Comparison of ENCODE assay signal across 19 cellular contexts in genomic region chr1:2107586-2108212, GRCh38. TPM values are rescaled to one million over a fixed set of nuclear protein-coding genes. Genes with fewer than 3 reads are reported as not detected.
DNase-seq lines count a peak whose midpoint lies in the region; ATAC-seq and TF ChIP-seq lines count a peak whose summit lies in the region.
"Had no signal": no experiment of that assay in that cellular context is flagged by ENCODE, and none has a peak within 500 bp of the region (broad histone marks: within the 10 kb centered on the region; RNA-seq: fewer than 3 reads in every experiment).

No MANE protein-coding gene starts in this region.

- H4K8ac ChIP-seq in trophoblast cell (ENCODE audit: low read depth, low read length), result no peak overlapping the region

- no peak overlapping the region for H2AK5ac ChIP-seq in trophoblast cell (ENCODE audit: low read length)

- H4K91ac ChIP-seq in trophoblast cell (ENCODE audit: low read depth, low read length), result peak overlapping the region; percentile 30

- H3K9ac ChIP-seq in trophoblast cell (ENCODE audit: low read length), result no peak overlapping the region
- H3K9ac ChIP-seq in SK-N-SH, result no peak overlapping the region

- H3K14ac ChIP-seq in trophoblast cell (ENCODE audit: low read length), result no peak overlapping the region

- no peaks in the 10 kb centered on the region for H4K20me1 ChIP-seq in SK-N-SH (ENCODE audit: insufficient read depth)

- no peaks in the 10 kb centered on the region for H3K27me3 ChIP-seq in right atrium auricular region
- H3K27me3 ChIP-seq in RWPE2 (ENCODE audit: insufficient read depth, poor library complexity, severe bottlenecking), result no peaks in the 10 kb centered on the region
- H3K27me3 ChIP-seq in right cardiac atrium (ENCODE audit: control insufficient read depth, insufficient read depth), result no peaks in the 10 kb centered on the region
- no peaks in the 10 kb centered on the region for H3K27me3 ChIP-seq in trophoblast cell (ENCODE audit: insufficient read depth, low read length)
- no peaks in the 10 kb centered on the region for H3K27me3 ChIP-seq in SK-N-SH (ENCODE audit: insufficient read depth)

- CTCF ChIA-PET in SK-N-SH (lab: Yijun Ruan, JAX), result interaction anchor here (0.6 to 1.4 kb wide), 3 partner anchors 7 to 82 kb away, joined by 3 read pairs; no protein-coding TSS in a partner anchor

- no peak overlapping the region for H2AFZ ChIP-seq in trophoblast cell (ENCODE audit: insufficient read depth, low read length, poor library complexity)
- no peak overlapping the region for H2AFZ ChIP-seq in SK-N-SH (ENCODE audit: low read depth)

- H3K79me2 ChIP-seq in trophoblast cell (ENCODE audit: control insufficient read depth, insufficient read depth, low read length, poor library complexity) (no peaks in the 10 kb centered on the region), SK-N-SH (ENCODE audit: insufficient read depth) (no peaks in the 10 kb centered on the region)

- no peak for ATAC-seq in left cardiac atrium
- no peak for ATAC-seq in RWPE2 (ENCODE audit: low read depth)
- no peak for ATAC-seq in right cardiac atrium
- ATAC-seq: CD8-positive, alpha-beta T cell had no signal

- WGBS in right cardiac atrium, result 89% methylated on average over 23 of the region's 23 CpGs
- no CpG with 5 or more reads among the region's 23 CpGs for WGBS in trophoblast cell (ENCODE audit: extremely low coverage, insufficient coverage, insufficient read length)
- 92% methylated on average over 8 of the region's 23 CpGs for WGBS in SK-N-SH (ENCODE audit: low lambda C conversion rate)

- POLR2A ChIA-PET in SK-N-SH (lab: Yijun Ruan, JAX), result no interaction called here

- no peak overlapping the region for H3K27ac ChIP-seq in right atrium auricular region
- H3K27ac ChIP-seq in RWPE2 (ENCODE audit: poor library complexity, severe bottlenecking), result no peak overlapping the region
- H3K27ac ChIP-seq in right cardiac atrium (ENCODE audit: low read length), result no peak overlapping the region
- H3K27ac ChIP-seq in trophoblast cell (ENCODE audit: low read depth, low read length), result no peak overlapping the region
- H3K27ac ChIP-seq in SK-N-SH (ENCODE audit: low read depth in 2 of 2, low read length in 1 of 2), result no peak overlapping the region
- H3K27ac ChIP-seq: RWPE1 had no signal

- H3K9me2 ChIP-seq in SK-N-SH, result no peaks in the 10 kb centered on the region

- intact Hi-C loops in left cardiac atrium (cut with DNase I), result no loop called here
- intact Hi-C loops in right cardiac atrium (cut with DNase I), result no loop called here

- peaks cover 20% of the 10 kb centered on the region for H3K79me1 ChIP-seq in trophoblast cell (ENCODE audit: low read length)

- TF ChIP-seq CTCF in right atrium auricular region (IDR thresholded peaks at IDR 0.05) (no peak), RWPE2 (IDR thresholded peaks at IDR 0.05; ENCODE audit: poor library complexity, severe bottlenecking) (no peak), SK-N-SH (IDR thresholded peaks at IDR 0.05) (no peak)

- peak overlapping the region; percentile 6 for H2BK120ac ChIP-seq in trophoblast cell (ENCODE audit: insufficient read depth, low read length, poor library complexity)

- no peak overlapping the region for H3K4ac ChIP-seq in trophoblast cell (ENCODE audit: low read depth, low read length)

- H3K4me3 ChIP-seq in right atrium auricular region, result no peak overlapping the region
- no peak overlapping the region for H3K4me3 ChIP-seq in RWPE2 (ENCODE audit: severe bottlenecking)
- H3K4me3 ChIP-seq in right cardiac atrium (ENCODE audit: low read length), result no peak overlapping the region
- H3K4me3 ChIP-seq in trophoblast cell (ENCODE audit: low read depth, low read length), result peak overlapping the region; percentile 5
- no peak overlapping the region for H3K4me3 ChIP-seq in SK-N-SH (ENCODE audit: low read depth in 2 of 2, low read length in 1 of 2)

- H3K36me3 ChIP-seq in right atrium auricular region, result no peaks in the 10 kb centered on the region
- no peaks in the 10 kb centered on the region for H3K36me3 ChIP-seq in RWPE2 (ENCODE audit: low read depth)
- peaks cover 25 to 28% of the 10 kb centered on the region in 2 experiments for H3K36me3 ChIP-seq in trophoblast cell (ENCODE audit: control insufficient read depth in 1 of 2, insufficient read depth in 2 of 2, low read length in 2 of 2)
- H3K36me3 ChIP-seq in SK-N-SH (replicated peaks in 1 of 2; ENCODE audit: control insufficient read depth in 1 of 2, insufficient read depth in 2 of 2, low read length in 1 of 2), result peaks cover 0 to 8% of the 10 kb centered on the region in 2 experiments

- no peak overlapping the region for H3K23ac ChIP-seq in trophoblast cell (ENCODE audit: low read length)

- H2BK12ac ChIP-seq in trophoblast cell (ENCODE audit: low read length), result no peak overlapping the region

- H3K4me1 ChIP-seq in right atrium auricular region (no peaks in the 10 kb centered on the region), RWPE2 (ENCODE audit: insufficient read depth, poor library complexity, severe bottlenecking) (no peaks in the 10 kb centered on the region), right cardiac atrium (ENCODE audit: control insufficient read depth, insufficient read depth, low read length) (no peaks in the 10 kb centered on the region), trophoblast cell (ENCODE audit: control insufficient read depth in 1 of 2, insufficient read depth in 2 of 2, low read length in 2 of 2) (peaks cover 0 to 7% of the 10 kb centered on the region in 2 experiments), SK-N-SH (ENCODE audit: control insufficient read depth in 1 of 2, insufficient read depth in 2 of 2, low read depth in 1 of 2, low read length in 1 of 2) (peaks cover 0 to 2% of the 10 kb centered on the region in 2 experiments; a peak in 1 of 4 replicates)

- TF ChIP-seq EP300 in SK-N-SH (IDR thresholded peaks at IDR 0.05; ENCODE audit: borderline replicate concordance in 1 of 2, low read depth in 1 of 2, low read length in 1 of 2), result no peak

- no peak for TF ChIP-seq RAD21 in SK-N-SH (IDR thresholded peaks at IDR 0.05; ENCODE audit: low read length)

- DNase-seq in left cardiac atrium (peak; percentile 11), right atrium auricular region (ENCODE audit: low spot score) (no peak), RWPE2 (ENCODE audit: low spot score) (peak; percentile 48), right cardiac atrium (peak in 2 of 3 donors; percentile 29 to 55), trophoblast cell (no peak), middle frontal gyrus (ENCODE audit: extremely low spot score, low spot score) (no peak), SK-N-SH (no peak)
- DNase-seq in effector CD8-positive, alpha-beta T cell (lab: John Stamatoyannopoulos, UW), result no peak
- DNase-seq: CD8-positive, alpha-beta T cell; DND-41; NCI-H1092 treated with DMSO at 0.1 percent for 48 hours; NCI-H1436; NCI-H187; NCI-H2081 treated with DMSO at 0.1 percent for 48 hours; NCI-H2171; NCI-H226; NCI-H510A had no signal

- H3K9me3 ChIP-seq in right atrium auricular region, result no peaks in the 10 kb centered on the region
- no peaks in the 10 kb centered on the region for H3K9me3 ChIP-seq in RWPE2 (ENCODE audit: severe bottlenecking)
- H3K9me3 ChIP-seq in right cardiac atrium (ENCODE audit: control insufficient read depth, low read length), result no peaks in the 10 kb centered on the region
- peaks cover 3% of the 10 kb centered on the region for H3K9me3 ChIP-seq in trophoblast cell (ENCODE audit: insufficient read depth, low read depth, low read length)
- H3K9me3 ChIP-seq in SK-N-SH, result no peaks in the 10 kb centered on the region

- no peaks in the 10 kb centered on the region for H3F3A ChIP-seq in SK-N-SH (replicated peaks; ENCODE audit: insufficient read depth)

- H3K18ac ChIP-seq in trophoblast cell (ENCODE audit: low read length), result no peak overlapping the region

- H3K4me2 ChIP-seq in trophoblast cell (ENCODE audit: low read length), result no peak overlapping the region
- H3K4me2 ChIP-seq in SK-N-SH, result no peak overlapping the region

- no peak overlapping the region for H2BK5ac ChIP-seq in trophoblast cell (ENCODE audit: low read depth, low read length, poor library complexity)

- no peak overlapping the region for H4K12ac ChIP-seq in trophoblast cell (ENCODE audit: low read depth, low read length)

TF ChIP-seq in SK-N-SH, 30 proteins besides CTCF, POLR2A, EP300 and RAD21 (continues in another document):
- TF ChIP-seq CHD2 (IDR thresholded peaks at IDR 0.05; ENCODE audit: low read length, partially characterized antibody) (no peak), USF2 (IDR thresholded peaks at IDR 0.05; ENCODE audit: borderline replicate concordance, low read depth, low read length) (no peak), YY1 (IDR thresholded peaks at IDR 0.05; ENCODE audit: low read depth) (no peak), EZH2phosphoT487 (IDR thresholded peaks at IDR 0.05; ENCODE audit: borderline replicate concordance, low read depth) (no peak), SMC3 (IDR thresholded peaks at IDR 0.05; ENCODE audit: low read depth, low read length) (no peak)

RNA-seq across cellular contexts. Expression of gene PRKCZ, which starts 57.5 kb away (rescaled TPM):
- total RNA-seq in left cardiac atrium (10 to 100 TPM; 12.4 to 20.7 TPM), right atrium auricular region (10 to 100 TPM; 15.3 to 16.4 TPM), right cardiac atrium (10 to 100 TPM; 15.1 to 28.1 (median 22.3) TPM)
- polyA plus RNA-seq in right cardiac atrium (21.2 TPM), SK-N-SH (2012; rRNA removed) (20.1 and 24.2 TPM in 2 replicates)
- 232 and 240 TPM in 2 replicates for polyA plus RNA-seq in trophoblast cell (2013)
- 14.0 and 18.0 TPM in 2 replicates for polyA plus RNA-seq in SK-N-SH (2012; cell fraction: cytosol; rRNA removed)
- polyA plus RNA-seq in SK-N-SH (2012; cell fraction: nucleus; rRNA removed), result 35.2 and 59.1 TPM in 2 replicates
- total RNA-seq: HT1080 had no signal

Comparison
In these comparisons a context has a peak if more than half of its experiments do, and no peak if none do; other contexts are left out.
1. DNase-seq: peak in left cardiac atrium (single experiment), RWPE2 (single experiment) and right cardiac atrium (2 of 3); none in right atrium auricular region (single experiment), trophoblast cell (0 of 2), middle frontal gyrus (single experiment), SK-N-SH (single experiment) and effector CD8-positive, alpha-beta T cell (single experiment).